ENCODE assay signal across 14 cellular contexts in genomic region chr18:23302852-23303527, GRCh38.
DNase-seq lines count a peak whose midpoint lies in the region; ATAC-seq and TF ChIP-seq lines count a peak whose summit lies in the region.
"Had no signal": no experiment of that assay in that cellular context is flagged by ENCODE, and none has a peak within 500 bp of the region (broad histone marks: within the 10 kb centered on the region; RNA-seq: fewer than 3 reads in every experiment).

No MANE protein-coding gene starts in this region.

- no peaks in the 10 kb centered on the region for H3K9me2 ChIP-seq in SK-N-SH

- H3K27ac ChIP-seq in SK-N-SH (ENCODE audit: low read depth in 2 of 2, low read length in 1 of 2) (peak overlapping the region in 1 of 2 experiments; percentile 85; a peak in 2 of 4 replicates), fibroblast of lung (ENCODE audit: insufficient read depth, low read length) (peak overlapping the region; percentile 57)
- no peak overlapping the region for H3K27ac ChIP-seq in naive thymus-derived CD4-positive, alpha-beta T cell (ENCODE audit: low read depth, low read length)
- H3K27ac ChIP-seq: SJCRH30 had no signal

- no peak overlapping the region for H3K4me3 Mint-ChIP-seq in activated T-cell treated with anti-CD3 and anti-CD28 coated beads, Interleukin-2, amount 50 U/mL, for 72 hours
- no peak overlapping the region for H3K4me3 Mint-ChIP-seq in naive thymus-derived CD4-positive, alpha-beta T cell

- no peaks in the 10 kb centered on the region for H3K27me3 Mint-ChIP-seq in activated T-cell treated with anti-CD3 and anti-CD28 coated beads, Interleukin-2, amount 50 U/mL, for 72 hours (ENCODE audit: low read depth)
- H3K27me3 Mint-ChIP-seq in naive thymus-derived CD4-positive, alpha-beta T cell = no peaks in the 10 kb centered on the region

- 83% methylated on average over 8 of the region's 8 CpGs for WGBS in SK-N-SH (ENCODE audit: low lambda C conversion rate)

- peaks cover 16% of the 10 kb centered on the region for H3F3A ChIP-seq in SK-N-SH (replicated peaks; ENCODE audit: insufficient read depth)

- H3K4me3 ChIP-seq in SK-N-SH (ENCODE audit: low read depth in 2 of 2, low read length in 1 of 2) = no peak overlapping the region
- H3K4me3 ChIP-seq in fibroblast of lung (replicated peaks in 1 of 4; ENCODE audit: control extremely low read depth in 1 of 4, insufficient read depth in 1 of 4, low read depth in 3 of 4, low read length in 4 of 4) = no peak overlapping the region
- H3K4me3 ChIP-seq in naive thymus-derived CD4-positive, alpha-beta T cell (ENCODE audit: low read length) = no peak overlapping the region
- H3K4me3 ChIP-seq: heart left ventricle, SJCRH30, thoracic aorta had no signal

- H3K9me3 Mint-ChIP-seq in activated T-cell treated with anti-CD3 and anti-CD28 coated beads, Interleukin-2, amount 50 U/mL, for 72 hours = no peaks in the 10 kb centered on the region
- H3K9me3 Mint-ChIP-seq in naive thymus-derived CD4-positive, alpha-beta T cell = no peaks in the 10 kb centered on the region

- TF ChIP-seq EP300 in SK-N-SH (IDR thresholded peaks at IDR 0.05; ENCODE audit: borderline replicate concordance in 1 of 2, low read depth in 1 of 2, low read length in 1 of 2) = no peak

- no peaks in the 10 kb centered on the region for H3K27me3 ChIP-seq in SK-N-SH (ENCODE audit: insufficient read depth)
- no peaks in the 10 kb centered on the region for H3K27me3 ChIP-seq in fibroblast of lung (ENCODE audit: control insufficient read depth, insufficient read depth, low read length)
- H3K27me3 ChIP-seq in naive thymus-derived CD4-positive, alpha-beta T cell (ENCODE audit: control insufficient read depth in 2 of 2, insufficient read depth in 2 of 2, low read length in 2 of 2) = no peaks in the 10 kb centered on the region
- H3K27me3 ChIP-seq: heart left ventricle, SJCRH30 had no signal

- no peak for TF ChIP-seq CTCF in SK-N-SH (IDR thresholded peaks at IDR 0.05)
- TF ChIP-seq CTCF in fibroblast of lung (conservative IDR thresholded peaks at IDR 0.05 in 1 of 2, IDR thresholded peaks at IDR 0.05 in 1 of 2; ENCODE audit: low read depth in 1 of 2, low read length in 2 of 2) = no peak

- H3K4me1 ChIP-seq in SK-N-SH (ENCODE audit: control insufficient read depth in 1 of 2, insufficient read depth in 2 of 2, low read depth in 1 of 2, low read length in 1 of 2) (peaks cover 1 to 34% of the 10 kb centered on the region in 2 experiments; a peak in 2 of 4 replicates), fibroblast of lung (ENCODE audit: control insufficient read depth, extremely low read depth, insufficient read depth, low read length) (peaks cover 12% of the 10 kb centered on the region)
- H3K4me1 ChIP-seq in naive thymus-derived CD4-positive, alpha-beta T cell (ENCODE audit: control insufficient read depth in 2 of 2, insufficient read depth in 2 of 2, low read length in 2 of 2) = peaks cover 0 to 13% of the 10 kb centered on the region in 2 donors

- TF ChIP-seq RAD21 in SK-N-SH (IDR thresholded peaks at IDR 0.05; ENCODE audit: low read length) = no peak

- intact Hi-C loops in naive thymus-derived CD4-positive, alpha-beta T cell (cut with micrococcal nuclease) = no loop called here

- H3K36me3 Mint-ChIP-seq in activated T-cell treated with anti-CD3 and anti-CD28 coated beads, Interleukin-2, amount 50 U/mL, for 72 hours (ENCODE audit: insufficient read depth in 2 of 2) = no peaks in the 10 kb centered on the region
- peaks cover 0 to 5% (median 0%) of the 10 kb centered on the region in 5 donors for H3K36me3 Mint-ChIP-seq in naive thymus-derived CD4-positive, alpha-beta T cell

- H2AFZ ChIP-seq in SK-N-SH (ENCODE audit: low read depth) (peak overlapping the region; percentile 82), fibroblast of lung (ENCODE audit: low read length) (peak overlapping the region; percentile 18)

- H3K79me2 ChIP-seq in SK-N-SH (ENCODE audit: insufficient read depth) (no peaks in the 10 kb centered on the region), fibroblast of lung (ENCODE audit: control insufficient read depth, insufficient read depth, low read length) (no peaks in the 10 kb centered on the region)

- H3K4me1 Mint-ChIP-seq in activated T-cell treated with anti-CD3 and anti-CD28 coated beads, Interleukin-2, amount 50 U/mL, for 72 hours (ENCODE audit: low read depth) = peaks cover 14% of the 10 kb centered on the region
- H3K4me1 Mint-ChIP-seq in naive thymus-derived CD4-positive, alpha-beta T cell = peaks cover 0 to 20% (median 4%) of the 10 kb centered on the region in 7 donors

- peak overlapping the region; percentile 62 for H3K9ac ChIP-seq in SK-N-SH
- no peak overlapping the region for H3K9ac ChIP-seq in fibroblast of lung (ENCODE audit: insufficient read depth, low read length)

- no peak overlapping the region for H3K27ac Mint-ChIP-seq in activated T-cell treated with anti-CD3 and anti-CD28 coated beads, Interleukin-2, amount 50 U/mL, for 72 hours
- no peak overlapping the region for H3K27ac Mint-ChIP-seq in naive thymus-derived CD4-positive, alpha-beta T cell

- H4K20me1 ChIP-seq in SK-N-SH (ENCODE audit: insufficient read depth) (no peaks in the 10 kb centered on the region), fibroblast of lung (ENCODE audit: control insufficient read depth, extremely low read depth, insufficient read depth, low read length) (no peaks in the 10 kb centered on the region)

- POLR2A ChIA-PET in SK-N-SH (lab: Yijun Ruan, JAX) = no interaction called here
- POLR2A ChIA-PET in naive thymus-derived CD4-positive, alpha-beta T cell (lab: Charles Lee) = no interaction called here

- H3K9me3 ChIP-seq in SK-N-SH = no peaks in the 10 kb centered on the region
- no peaks in the 10 kb centered on the region for H3K9me3 ChIP-seq in fibroblast of lung (ENCODE audit: control insufficient read depth, insufficient read depth, low read depth, low read length)
- no peaks in the 10 kb centered on the region for H3K9me3 ChIP-seq in naive thymus-derived CD4-positive, alpha-beta T cell (ENCODE audit: control insufficient read depth in 2 of 3, low read length in 3 of 3)
- H3K9me3 ChIP-seq: heart left ventricle, SJCRH30, thoracic aorta had no signal

- CTCF ChIA-PET in SK-N-SH (lab: Yijun Ruan, JAX) = no interaction called here
- CTCF ChIA-PET in naive thymus-derived CD4-positive, alpha-beta T cell (lab: Charles Lee) = no interaction called here

- H3K36me3 ChIP-seq in SK-N-SH (replicated peaks in 1 of 2; ENCODE audit: control insufficient read depth in 1 of 2, insufficient read depth in 2 of 2, low read length in 1 of 2) (no peaks in the 10 kb centered on the region), fibroblast of lung (ENCODE audit: control insufficient read depth, insufficient read depth, low read length) (no peaks in the 10 kb centered on the region)
- no peaks in the 10 kb centered on the region for H3K36me3 ChIP-seq in naive thymus-derived CD4-positive, alpha-beta T cell (ENCODE audit: control insufficient read depth in 2 of 3, insufficient read depth in 3 of 3, low read length in 3 of 3)
- H3K36me3 ChIP-seq: heart left ventricle, SJCRH30, thoracic aorta had no signal

- peak; percentile 45 for DNase-seq in Daoy (ENCODE audit: low read depth)
- no peak for DNase-seq in SK-N-SH
- DNase-seq in fibroblast of lung (ENCODE audit: low read depth in 2 of 2) = peak; percentile 69 to 98
- DNase-seq in non-pigmented ciliary epithelial cell (ENCODE audit: low read depth) = peak; percentile 94
- DNase-seq in activated T-cell treated with anti-CD3 and anti-CD28 coated beads, Interleukin-2, amount 50 U/mL, for 72 hours = no peak
- DNase-seq in NCI-H128 (lab: John Stamatoyannopoulos, UW; ENCODE audit: unreplicated experiment) = no peak
- no peak for DNase-seq in naive thymus-derived CD4-positive, alpha-beta T cell
- DNase-seq in HuH-7 (ENCODE audit: low spot score) = no peak
- DNase-seq: Calu3, GOT3, heart left ventricle, NCI-H2171 treated with DMSO at 0.1 percent for 48 hours, SJCRH30 had no signal

- ATAC-seq in activated T-cell treated with anti-CD3 and anti-CD28 coated beads, Interleukin-2, amount 50 U/mL, for 72 hours (replicated peaks in 1 of 2) = no peak
- ATAC-seq in naive thymus-derived CD4-positive, alpha-beta T cell = no peak

- H3K4me2 ChIP-seq in SK-N-SH (peak overlapping the region; percentile 26), fibroblast of lung (ENCODE audit: extremely low read depth, insufficient read depth, low read length) (peak overlapping the region; percentile 40)

TF ChIP-seq in SK-N-SH, 30 proteins besides CTCF, POLR2A, EP300 and RAD21:
- TF ChIP-seq POLR2AphosphoS5 (IDR thresholded peaks at IDR 0.05; ENCODE audit: low read depth, low read length) = no peak
- TF ChIP-seq TCF12 (IDR thresholded peaks at IDR 0.05) = 0 out of 2 replicates have a peak, but pooled peaks have one; percentile 6
- TF ChIP-seq USF2 (IDR thresholded peaks at IDR 0.05; ENCODE audit: borderline replicate concordance, low read depth, low read length) = no peak

Comparison
In these comparisons a context has a peak if more than half of its experiments do, and no peak if none do; other contexts are left out.
1. DNase-seq: peak in Daoy (single experiment), fibroblast of lung (2 of 2) and non-pigmented ciliary epithelial cell (single experiment); none in SK-N-SH (single experiment), activated T-cell treated with anti-CD3 and anti-CD28 coated beads, Interleukin-2, amount 50 U/mL, for 72 hours (0 of 2), NCI-H128 (single experiment), naive thymus-derived CD4-positive, alpha-beta T cell (0 of 9) and HuH-7 (single experiment).